In genomic region chr6:20919677-20920385, GRCh38 we compare ENCODE assay signal across 1 cellular context.
TF ChIP-seq lines count a peak whose summit lies in the region.

No MANE protein-coding gene starts in this region.

TF ChIP-seq in IMR-90, 13 proteins besides CTCF, POLR2A, EP300 and RAD21:
- TF ChIP-seq BHLHE40 (IDR thresholded peaks at IDR 0.05; ENCODE audit: low read depth, low read length) (no peak), RCOR1 (IDR thresholded peaks at IDR 0.05; ENCODE audit: insufficient replicate concordance, low read length) (no peak), SMC3 (IDR thresholded peaks at IDR 0.05; ENCODE audit: low read depth, low read length) (no peak), MXI1 (IDR thresholded peaks at IDR 0.05; ENCODE audit: borderline replicate concordance, low read depth, low read length) (no peak), ELK1 (IDR thresholded peaks at IDR 0.05; ENCODE audit: borderline replicate concordance, low read depth, low read length) (no peak), USF2 (IDR thresholded peaks at IDR 0.05; ENCODE audit: low read depth, low read length) (no peak), CEBPB (IDR thresholded peaks at IDR 0.05; ENCODE audit: low read depth, low read length) (no peak), NFE2L2 (IDR thresholded peaks at IDR 0.05; ENCODE audit: low read depth, low read length) (no peak), MAZ (IDR thresholded peaks at IDR 0.05; ENCODE audit: borderline replicate concordance, low read depth, low read length) (no peak), RFX5 (IDR thresholded peaks at IDR 0.05; ENCODE audit: low read depth, low read length) (no peak), MAFK (IDR thresholded peaks at IDR 0.05; ENCODE audit: low read depth, low read length) (no peak), FOS (IDR thresholded peaks at IDR 0.05; ENCODE audit: low read depth, low read length) (no peak), CHD1 (IDR thresholded peaks at IDR 0.05; ENCODE audit: low read depth, low read length) (no peak)
